1 cellular context compared by ENCODE assay signal in the genomic region with DNA sequence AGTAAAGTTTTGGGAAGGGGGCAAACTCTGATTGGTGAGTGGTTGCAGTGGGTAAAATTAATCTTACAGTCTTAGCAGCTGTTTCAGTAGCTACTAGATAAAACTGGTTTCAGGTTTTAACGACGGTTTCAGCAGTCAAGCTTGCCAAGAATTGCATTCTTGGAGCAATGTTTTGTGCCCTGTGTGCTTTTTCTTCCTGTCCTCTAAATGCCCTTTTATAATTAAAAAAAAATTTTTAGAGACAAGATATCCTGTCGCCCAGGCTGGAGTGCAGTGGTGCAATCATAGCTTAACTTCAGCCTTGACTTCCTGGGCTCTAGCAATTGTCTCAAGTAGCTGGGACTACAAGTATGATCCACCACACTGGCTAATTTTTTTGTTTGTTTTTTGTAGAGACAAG.
TF ChIP-seq lines count a peak whose summit lies in the region.

No MANE protein-coding gene starts in this region.

TF ChIP-seq in HepG2, 621 proteins besides CTCF, POLR2A, EP300 and RAD21:
- TF ChIP-seq SALL2 (CRISPR knock-in tag; IDR thresholded peaks at IDR 0.05) (no peak), TBX2 (CRISPR knock-in tag; IDR thresholded peaks at IDR 0.05; ENCODE audit: borderline replicate concordance) (no peak), ZNF496 (CRISPR knock-in tag; IDR thresholded peaks at IDR 0.05; ENCODE audit: insufficient replicate concordance) (no peak), GABPA (IDR thresholded peaks at IDR 0.05; ENCODE audit: low read depth, low read length) (no peak), GABPA (CRISPR knock-in tag; IDR thresholded peaks at IDR 0.05; ENCODE audit: low read depth) (no peak), ETV6 (CRISPR knock-in tag; conservative IDR thresholded peaks at IDR 0.05) (no peak), NFYB (CRISPR knock-in tag; IDR thresholded peaks at IDR 0.05) (no peak), EEA1 (CRISPR knock-in tag; IDR thresholded peaks at IDR 0.05; ENCODE audit: borderline replicate concordance) (no peak), SIX1 (CRISPR knock-in tag; IDR thresholded peaks at IDR 0.05; ENCODE audit: borderline replicate concordance) (no peak)
- TF ChIP-seq, protein P1, sequence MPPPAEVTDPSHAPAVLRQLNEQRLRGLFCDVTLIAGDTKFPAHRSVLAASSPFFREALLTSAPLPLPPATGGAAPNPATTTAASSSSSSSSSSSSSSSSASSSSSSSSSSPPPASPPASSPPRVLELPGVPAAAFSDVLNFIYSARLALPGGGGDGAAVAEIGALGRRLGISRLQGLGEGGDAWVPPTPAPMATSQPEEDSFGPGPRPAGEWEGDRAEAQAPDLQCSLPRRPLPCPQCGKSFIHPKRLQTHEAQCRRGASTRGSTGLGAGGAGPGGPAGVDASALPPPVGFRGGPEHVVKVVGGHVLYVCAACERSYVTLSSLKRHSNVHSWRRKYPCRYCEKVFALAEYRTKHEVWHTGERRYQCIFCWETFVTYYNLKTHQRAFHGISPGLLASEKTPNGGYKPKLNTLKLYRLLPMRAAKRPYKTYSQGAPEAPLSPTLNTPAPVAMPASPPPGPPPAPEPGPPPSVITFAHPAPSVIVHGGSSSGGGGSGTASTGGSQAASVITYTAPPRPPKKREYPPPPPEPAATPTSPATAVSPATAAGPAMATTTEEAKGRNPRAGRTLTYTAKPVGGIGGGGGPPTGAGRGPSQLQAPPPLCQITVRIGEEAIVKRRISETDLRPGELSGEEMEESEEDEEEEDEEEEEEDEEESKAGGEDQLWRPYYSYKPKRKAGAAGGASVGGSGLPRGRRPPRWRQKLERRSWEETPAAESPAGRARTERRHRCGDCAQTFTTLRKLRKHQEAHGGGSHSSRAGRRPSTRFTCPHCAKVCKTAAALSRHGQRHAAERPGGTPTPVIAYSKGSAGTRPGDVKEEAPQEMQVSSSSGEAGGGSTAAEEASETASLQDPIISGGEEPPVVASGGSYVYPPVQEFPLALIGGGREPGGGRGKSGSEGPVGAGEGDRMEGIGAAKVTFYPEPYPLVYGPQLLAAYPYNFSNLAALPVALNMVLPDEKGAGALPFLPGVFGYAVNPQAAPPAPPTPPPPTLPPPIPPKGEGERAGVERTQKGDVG (CRISPR knock-in tag; IDR thresholded peaks at IDR 0.05; ENCODE audit: borderline replicate concordance), result no peak
- TF ChIP-seq, protein P2, sequence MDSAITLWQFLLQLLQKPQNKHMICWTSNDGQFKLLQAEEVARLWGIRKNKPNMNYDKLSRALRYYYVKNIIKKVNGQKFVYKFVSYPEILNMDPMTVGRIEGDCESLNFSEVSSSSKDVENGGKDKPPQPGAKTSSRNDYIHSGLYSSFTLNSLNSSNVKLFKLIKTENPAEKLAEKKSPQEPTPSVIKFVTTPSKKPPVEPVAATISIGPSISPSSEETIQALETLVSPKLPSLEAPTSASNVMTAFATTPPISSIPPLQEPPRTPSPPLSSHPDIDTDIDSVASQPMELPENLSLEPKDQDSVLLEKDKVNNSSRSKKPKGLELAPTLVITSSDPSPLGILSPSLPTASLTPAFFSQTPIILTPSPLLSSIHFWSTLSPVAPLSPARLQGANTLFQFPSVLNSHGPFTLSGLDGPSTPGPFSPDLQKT (CRISPR knock-in tag; IDR thresholded peaks at IDR 0.05; ENCODE audit: borderline replicate concordance), result no peak
